Comparison of ENCODE assay signal across 24 cellular contexts in genomic region chr5:10653033-10653432, GRCh38.
DNase-seq lines count a peak whose midpoint lies in the region; ATAC-seq and TF ChIP-seq lines count a peak whose summit lies in the region.
"Had no signal": no experiment of that assay in that cellular context is flagged by ENCODE, and none has a peak within 500 bp of the region (broad histone marks: within the 10 kb centered on the region; RNA-seq: fewer than 3 reads in every experiment).

No MANE protein-coding gene starts in this region.

- peaks cover 0 to 16% of the 10 kb centered on the region in 2 experiments; a peak in 3 of 4 replicates for H3K79me1 ChIP-seq in IMR-90 (ENCODE audit: low read depth in 1 of 2, low read length in 2 of 2)

- H3K56ac ChIP-seq in IMR-90 (ENCODE audit: extremely low read depth, insufficient read depth, low read length): no peak overlapping the region

- no peak overlapping the region for H3K18ac ChIP-seq in IMR-90 (ENCODE audit: low read depth, low read length)

- dilution Hi-C loops in IMR-90 (cut with HindIII; ENCODE audit: low sequenced_read_pairs, unreplicated experiment): no loop called here

- H2BK15ac ChIP-seq in IMR-90 (ENCODE audit: low read depth, low read length): no peak overlapping the region

- no peak overlapping the region for H2AFZ ChIP-seq in IMR-90 (replicated peaks; ENCODE audit: low read length, poor library complexity)
- H2AFZ ChIP-seq: parathyroid adenoma had no signal

- H4K20me1 ChIP-seq in IMR-90 (ENCODE audit: insufficient read depth, low read length): peaks cover 30% of the 10 kb centered on the region

- no peaks in the 10 kb centered on the region for H3K27me3 ChIP-seq in IMR-90 (ENCODE audit: control insufficient read depth, insufficient read depth, low read length)
- no peaks in the 10 kb centered on the region for H3K27me3 ChIP-seq in left ventricle myocardium inferior (ENCODE audit: low read depth)
- H3K27me3 ChIP-seq in skeletal muscle tissue (ENCODE audit: control insufficient read depth in 3 of 3, insufficient read depth in 3 of 3, low read length in 3 of 3): peaks cover 0 to 3% (median 0%) of the 10 kb centered on the region in 3 donors

- in situ Hi-C loops in IMR-90 (cut with MboI; ENCODE audit: low sequenced_read_pairs) (no loop called here), astrocyte of the cerebellum (cut with HindIII; ENCODE audit: low sequenced_read_pairs) (no loop called here), GM13977 (cut with MboI; ENCODE audit: low pct_unique_long_range_greater_than_20kb, low sequenced_read_pairs, unreplicated experiment) (no loop called here)

- peaks cover 2% of the 10 kb centered on the region; the same call in 1 of the 2 replicates for H3K4me1 ChIP-seq in IMR-90 (ENCODE audit: control insufficient read depth, insufficient read depth, low read length)
- peaks cover 10% of the 10 kb centered on the region for H3K4me1 ChIP-seq in left ventricle myocardium inferior
- peaks cover 5 to 14% (median 13%) of the 10 kb centered on the region in 3 donors for H3K4me1 ChIP-seq in skeletal muscle tissue (ENCODE audit: control insufficient read depth in 3 of 3, insufficient read depth in 3 of 3, low read length in 3 of 3)
- H3K4me1 ChIP-seq: adrenal gland, breast epithelium, Caco-2, parathyroid adenoma had no signal

- H3K36me3 ChIP-seq in IMR-90 (ENCODE audit: control insufficient read depth, insufficient read depth, low read length): peaks cover 55% of the 10 kb centered on the region; the same call in 1 of the 2 replicates
- peaks cover 11% of the 10 kb centered on the region for H3K36me3 ChIP-seq in left ventricle myocardium inferior
- no peaks in the 10 kb centered on the region for H3K36me3 ChIP-seq in skeletal muscle tissue (ENCODE audit: control insufficient read depth in 3 of 3, insufficient read depth in 3 of 3, low read length in 3 of 3)
- H3K36me3 ChIP-seq: adrenal gland, breast epithelium had no signal

- ATAC-seq in IMR-90 (ENCODE audit: low read depth): peak; percentile 59
- ATAC-seq: activated CD8-positive, alpha-beta memory T cell treated with anti-CD3 and anti-CD28 coated beads, Interleukin-2, amount 10 ng/mL, durations not matched to agents 7 days and 5 days; natural killer cell treated with Interleukin-12 subunit alpha and Interleukin-12 subunit beta and Interleukin-15 and Interleukin-18, amount 100 ng/mL, for 72 hours had no signal

- no peak overlapping the region for H3K4me3 ChIP-seq in IMR-90 (ENCODE audit: insufficient read depth, low read depth, low read length)
- no peak overlapping the region for H3K4me3 ChIP-seq in astrocyte of the cerebellum (ENCODE audit: low read depth, low read length)
- H3K4me3 ChIP-seq in left ventricle myocardium inferior: no peak overlapping the region
- H3K4me3 ChIP-seq in skeletal muscle tissue (ENCODE audit: low read length in 3 of 3): no peak overlapping the region
- H3K4me3 ChIP-seq: adrenal gland, breast epithelium, skin epidermis had no signal

- no peak overlapping the region for H3K4ac ChIP-seq in IMR-90 (ENCODE audit: low read depth, low read length)

- WGBS in IMR-90 (ENCODE audit: extremely low coverage in 2 of 2, insufficient read length in 1 of 2), 2 experiments: no CpG with 5 or more reads among the region's 4 CpGs

- H3K23ac ChIP-seq in IMR-90 (ENCODE audit: low read depth, low read length): no peak overlapping the region

- TF ChIP-seq CTCF in IMR-90 (conservative IDR thresholded peaks at IDR 0.05; ENCODE audit: low read depth, low read length) (no peak), astrocyte of the cerebellum (IDR thresholded peaks at IDR 0.05; ENCODE audit: low read depth, low read length, missing control alignments) (no peak), left ventricle myocardium inferior (IDR thresholded peaks at IDR 0.05; ENCODE audit: borderline replicate concordance) (no peak), GM13977 (IDR thresholded peaks at IDR 0.05; ENCODE audit: extremely low read depth, insufficient read depth, missing control alignments) (no peak)

- no peak overlapping the region for H4K5ac ChIP-seq in IMR-90 (ENCODE audit: low read depth, low read length)

- CTCF ChIA-PET in IMR-90 (lab: Yijun Ruan, JAX): no interaction called here

- H4K91ac ChIP-seq in IMR-90 (ENCODE audit: insufficient read depth, low read depth, low read length): no peak overlapping the region

- H2BK5ac ChIP-seq in IMR-90 (ENCODE audit: low read depth, low read length, poor library complexity, severe bottlenecking): no peak overlapping the region

- no peak overlapping the region for H3K9ac ChIP-seq in IMR-90 (ENCODE audit: low read depth, low read length)
- no peak overlapping the region for H3K9ac ChIP-seq in skeletal muscle tissue (ENCODE audit: low read depth in 1 of 3, low read length in 3 of 3)
- H3K9ac ChIP-seq: parathyroid adenoma had no signal

- 0 out of 2 replicates have a peak overlapping the region, but pooled peaks have one; percentile 8 for H2AK5ac ChIP-seq in IMR-90 (ENCODE audit: low read depth, low read length)

- H3K14ac ChIP-seq in IMR-90 (replicated peaks; ENCODE audit: low read depth, low read length): no peak overlapping the region

- DNase-seq in IMR-90 (peak; percentile 35), astrocyte of the cerebellum (ENCODE audit: low read depth) (peak; percentile 76), left ventricle myocardium inferior (peak; percentile 80), OCI-M2 (lab: John Stamatoyannopoulos, UW; ENCODE audit: unreplicated experiment) (no peak), activated gamma-delta T cell treated with Interleukin-2 at 50 U/mL for 16 hours (no peak), GM13977 (ENCODE audit: low spot score) (no peak)
- DNase-seq in stimulated activated CD4-positive, alpha-beta T cell treated with anti-CD3 and anti-CD28 coated beads, Interleukin-4, amount 100 ng/mL, for 1 hour: no peak
- DNase-seq: activated CD4-positive, alpha-beta T cell treated with anti-CD3 and anti-CD28 coated beads for 4 hours; activated CD8-positive, alpha-beta memory T cell treated with anti-CD3 and anti-CD28 coated beads, Interleukin-2, amount 10 ng/mL, durations not matched to agents 7 days and 5 days; adrenal gland; foreskin melanocyte; HFFc6; mesenchymal stem cell; NCI-H1436 treated with DMSO at 0.1 percent for 48 hours; NCI-H69; SIG-M5; stimulated activated CD4-positive, alpha-beta T cell treated with anti-CD3 and anti-CD28 coated beads, Interleukin-2, amount 100 ng/mL, for 48 hours had no signal

- no peak overlapping the region for H2AK9ac ChIP-seq in IMR-90 (replicated peaks; ENCODE audit: low read depth, low read length, poor library complexity)

- TF ChIP-seq RAD21 in IMR-90 (IDR thresholded peaks at IDR 0.05; ENCODE audit: low read length): no peak

- intact Hi-C loops in IMR-90 (cut with micrococcal nuclease): no loop called here
- intact Hi-C loops in left ventricle myocardium inferior (cut with micrococcal nuclease): no loop called here

- H3K4me2 ChIP-seq in IMR-90 (ENCODE audit: low read depth, low read length): no peak overlapping the region

- no peak for TF ChIP-seq POLR2A in IMR-90 (IDR thresholded peaks at IDR 0.05; ENCODE audit: low read depth, low read length)

- POLR2A ChIA-PET in IMR-90 (lab: Charles Lee; ENCODE audit: unreplicated experiment): no interaction called here

- H2BK120ac ChIP-seq in IMR-90 (ENCODE audit: low read depth, low read length): no peak overlapping the region

- H3K9me3 ChIP-seq in IMR-90 (ENCODE audit: control insufficient read depth, insufficient read depth, low read length) (no peaks in the 10 kb centered on the region), left ventricle myocardium inferior (replicated peaks) (no peaks in the 10 kb centered on the region), skeletal muscle tissue (ENCODE audit: control insufficient read depth in 3 of 3, low read length in 3 of 3) (no peaks in the 10 kb centered on the region)
- H3K9me3 ChIP-seq: adrenal gland, breast epithelium, Caco-2 had no signal

- BruUV-seq in IMR-90 (replicated peaks; lab: Mats Ljungman, UMichigan): no TSS peak

- H2BK20ac ChIP-seq in IMR-90 (ENCODE audit: low read depth, low read length): no peak overlapping the region

- peaks cover 10% of the 10 kb centered on the region for H3K9me1 ChIP-seq in IMR-90 (ENCODE audit: insufficient read depth, low read length)

- no peak overlapping the region for H4K8ac ChIP-seq in IMR-90 (ENCODE audit: low read depth in 2 of 2, low read length in 2 of 2)

- no peak overlapping the region for H3K27ac ChIP-seq in IMR-90 (ENCODE audit: insufficient read depth, low read length)
- H3K27ac ChIP-seq in left ventricle myocardium inferior (replicated peaks): peak overlapping the region; percentile 63
- peak overlapping the region; percentile 13 for H3K27ac ChIP-seq in skeletal muscle tissue (ENCODE audit: low read depth, low read length)
- H3K27ac ChIP-seq: adrenal gland, breast epithelium, HL-60, parathyroid adenoma, skin epidermis had no signal

TF ChIP-seq in IMR-90, 13 proteins besides CTCF, POLR2A, EP300 and RAD21:
- no peak for TF ChIP-seq ELK1 (IDR thresholded peaks at IDR 0.05; ENCODE audit: borderline replicate concordance, low read depth, low read length)
- peak; percentile 16; the same call in 1 of the 2 replicates for TF ChIP-seq MXI1 (IDR thresholded peaks at IDR 0.05; ENCODE audit: borderline replicate concordance, low read depth, low read length)
- no peak for TF ChIP-seq MAZ (IDR thresholded peaks at IDR 0.05; ENCODE audit: borderline replicate concordance, low read depth, low read length)
- TF ChIP-seq, protein P1, sequence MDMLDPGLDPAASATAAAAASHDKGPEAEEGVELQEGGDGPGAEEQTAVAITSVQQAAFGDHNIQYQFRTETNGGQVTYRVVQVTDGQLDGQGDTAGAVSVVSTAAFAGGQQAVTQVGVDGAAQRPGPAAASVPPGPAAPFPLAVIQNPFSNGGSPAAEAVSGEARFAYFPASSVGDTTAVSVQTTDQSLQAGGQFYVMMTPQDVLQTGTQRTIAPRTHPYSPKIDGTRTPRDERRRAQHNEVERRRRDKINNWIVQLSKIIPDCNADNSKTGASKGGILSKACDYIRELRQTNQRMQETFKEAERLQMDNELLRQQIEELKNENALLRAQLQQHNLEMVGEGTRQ (IDR thresholded peaks at IDR 0.05; ENCODE audit: low read depth, low read length): no peak
- TF ChIP-seq CHD1 (IDR thresholded peaks at IDR 0.05; ENCODE audit: low read depth, low read length): no peak

Comparison
In these comparisons a context has a peak if more than half of its experiments do, and no peak if none do; other contexts are left out.
1. DNase-seq: peak in IMR-90 (single experiment), astrocyte of the cerebellum (single experiment) and left ventricle myocardium inferior (single experiment); none in OCI-M2 (single experiment), activated gamma-delta T cell treated with Interleukin-2 at 50 U/mL for 16 hours (single experiment), stimulated activated CD4-positive, alpha-beta T cell treated with anti-CD3 and anti-CD28 coated beads, Interleukin-4, amount 100 ng/mL, for 1 hour (single experiment) and GM13977 (single experiment).